ENCODE assay signal across 10 cellular contexts in the genomic region with DNA sequence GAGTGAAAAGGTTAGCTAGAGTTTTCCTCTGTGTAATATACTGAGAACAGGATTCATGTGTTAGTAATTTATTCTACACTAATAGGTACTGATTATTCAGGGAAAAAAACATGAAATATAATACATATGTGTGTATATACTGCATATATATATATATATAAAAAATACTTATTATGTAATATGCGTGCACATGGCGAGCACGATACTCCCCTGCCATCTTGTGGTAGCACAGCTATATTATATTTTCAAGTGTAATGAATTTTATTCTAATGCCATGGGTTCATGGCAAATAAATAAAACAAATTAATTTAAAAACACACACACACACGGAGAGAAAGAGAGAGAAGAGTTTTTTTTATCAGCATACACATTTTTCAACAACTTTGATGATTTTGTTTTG.
DNase-seq lines count a peak whose midpoint lies in the region; ATAC-seq, FAIRE-seq and TF ChIP-seq lines count a peak whose summit lies in the region.
"Had no signal": no experiment of that assay in that cellular context is flagged by ENCODE, and none has a peak within 500 bp of the region (broad histone marks: within the 10 kb centered on the region; RNA-seq: fewer than 3 reads in every experiment).

No MANE protein-coding gene starts in this region.

- TF ChIP-seq RAD21 in A549 (conservative IDR thresholded peaks at IDR 0.05 in 1 of 2, IDR thresholded peaks at IDR 0.05 in 1 of 2) = peak; percentile 66 to 84

- H3K27ac ChIP-seq in A549 = no peak overlapping the region

- ATAC-seq in A549 = no peak

- POLR2A ChIA-PET in A549 (lab: Yijun Ruan, JAX) = interaction anchor here (1.1 kb wide), 1 partner anchor 1104 kb away, joined by 3 read pairs; no protein-coding TSS in a partner anchor

- no peak for TF ChIP-seq EP300 in A549 (IDR thresholded peaks at IDR 0.05)

- no peak for TF ChIP-seq POLR2A in A549 (IDR thresholded peaks at IDR 0.05; ENCODE audit: low read length)

- no peak for FAIRE-seq in A549 (lab: Jason Lieb, UNC)

- DNase-seq in A549 (ENCODE audit: low read depth in 1 of 2, low spot score in 1 of 2) = peak; percentile 24 to 27
- peak; percentile 38 for DNase-seq in ELR (ENCODE audit: low read depth)
- DNase-seq in SK-MEL-5 (ENCODE audit: low read depth, low spot score) = peak; percentile 55
- peak; percentile 17 for DNase-seq in fibroblast of the aortic adventitia (ENCODE audit: low read depth)
- DNase-seq in RPMI8226 = no peak
- DNase-seq in NCI-H524 treated with DMSO at 0.1 percent for 48 hours (lab: John Stamatoyannopoulos, UW) = no peak
- DNase-seq in midbrain (lab: John Stamatoyannopoulos, UW) = no peak
- no peak for DNase-seq in A172 (ENCODE audit: low spot score)
- DNase-seq: GDM1; NK-92 treated with Interleukin-12 subunit alpha and Interleukin-12 subunit beta, amount 100 ng/mL, for 24 hours had no signal

- in situ Hi-C loops in SK-MEL-5 (cut with HindIII; ENCODE audit: low pct_unique_long_range_greater_than_20kb, low sequenced_read_pairs) = no loop called here

- peak; percentile 78 for TF ChIP-seq CTCF in A549 (IDR thresholded peaks at IDR 0.05)
- TF ChIP-seq CTCF in fibroblast of the aortic adventitia (IDR thresholded peaks at IDR 0.05; ENCODE audit: insufficient read depth, low read length) = no peak

- H3K4me3 ChIP-seq in A549 (no peak overlapping the region), fibroblast of the aortic adventitia (ENCODE audit: low read depth, low read length) (no peak overlapping the region)

- H3K4me2 ChIP-seq in A549 = no peak overlapping the region

- no peaks in the 10 kb centered on the region for H3K4me1 ChIP-seq in A549

- H3K9me3 ChIP-seq in A549 = no peaks in the 10 kb centered on the region

- under 1% methylated on average over 4 of the region's 4 CpGs for WGBS in A549 (ENCODE audit: missing lambda C conversion rate)

- CTCF ChIA-PET in A549 (lab: Yijun Ruan, JAX) = interaction anchor here (0.6 to 2.4 kb wide), 26 partner anchors 9 to 1912 kb away, joined by 3 to 35 read pairs (median 3); no protein-coding TSS in a partner anchor

TF ChIP-seq in A549, 52 proteins besides CTCF, POLR2A, EP300 and RAD21:
- TF ChIP-seq BHLHE40 (IDR thresholded peaks at IDR 0.05; ENCODE audit: low read depth, low read length) (no peak), SMC3 (IDR thresholded peaks at IDR 0.05) (peak; percentile 66)

Comparison
In these comparisons a context has a peak if more than half of its experiments do, and no peak if none do; other contexts are left out.
1. DNase-seq: peak in A549 (2 of 2), ELR (single experiment), SK-MEL-5 (single experiment) and fibroblast of the aortic adventitia (single experiment); none in RPMI8226 (single experiment), NCI-H524 treated with DMSO at 0.1 percent for 48 hours (single experiment), midbrain (single experiment) and A172 (single experiment).